In the genomic region with DNA sequence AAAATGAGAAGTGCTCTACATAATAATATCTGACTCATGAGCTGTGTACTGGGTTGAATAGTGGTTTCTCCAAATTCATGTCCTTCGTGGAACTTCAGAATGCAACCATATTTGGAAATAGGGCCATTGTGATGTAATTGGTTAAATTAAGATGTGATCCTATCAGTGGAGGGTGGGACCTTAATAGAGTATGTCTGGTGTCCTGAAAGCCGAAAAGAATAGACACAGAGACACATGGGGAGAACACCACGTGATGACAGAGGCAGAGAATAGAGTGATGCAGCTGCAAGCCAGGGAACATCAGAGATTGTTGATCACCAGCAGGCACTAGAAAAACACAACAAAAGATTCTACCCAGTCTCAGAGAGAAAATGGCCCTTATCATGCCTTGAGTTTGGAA, we compare ENCODE assay signal across 21 cellular contexts.
DNase-seq lines count a peak whose midpoint lies in the region; ATAC-seq lines count a peak whose summit lies in the region.
"Had no signal": no experiment of that assay in that cellular context is flagged by ENCODE, and none has a peak within 500 bp of the region (broad histone marks: within the 10 kb centered on the region; RNA-seq: fewer than 3 reads in every experiment).

No MANE protein-coding gene starts in this region.

- in situ Hi-C loops in HAP-1 (cut with MboI; ENCODE audit: low sequenced_read_pairs): no loop called here

- no peaks in the 10 kb centered on the region for H3K36me3 ChIP-seq in HAP-1 (replicated peaks)
- H3K36me3 ChIP-seq: upper lobe of right lung had no signal

- H3K4me3 Mint-ChIP-seq in activated CD4-positive, alpha-beta T cell treated with anti-CD3 and anti-CD28 coated beads, Interleukin-2, amount 10 ng/mL, durations not matched to agents 7 days and 5 days: no peak overlapping the region
- H3K4me3 Mint-ChIP-seq: activated CD4-positive, alpha-beta T cell treated with anti-CD3 and anti-CD28 coated beads, Interleukin-2, amount 10 ng/mL, durations not matched to agents 24 days and 14 days; brain; CD8-positive, alpha-beta T cell; natural killer cell treated with Interleukin-12 subunit alpha and Interleukin-12 subunit beta and Interleukin-15 and Interleukin-18, amount 100 ng/mL, for 72 hours; stimulated activated memory B cell treated with anti-CD40 and anti-IgM and Interleukin-4, amounts not matched to agents 10 μg/mL and 1 μg/mL and 100 μg/mL, for 72 hours had no signal

- no peaks in the 10 kb centered on the region for H3K27me3 Mint-ChIP-seq in activated CD4-positive, alpha-beta T cell treated with anti-CD3 and anti-CD28 coated beads, Interleukin-2, amount 10 ng/mL, durations not matched to agents 7 days and 5 days
- H3K27me3 Mint-ChIP-seq: activated CD4-positive, alpha-beta T cell treated with anti-CD3 and anti-CD28 coated beads, Interleukin-2, amount 10 ng/mL, durations not matched to agents 24 days and 14 days; brain; natural killer cell treated with Interleukin-12 subunit alpha and Interleukin-12 subunit beta and Interleukin-15 and Interleukin-18, amount 100 ng/mL, for 72 hours; stimulated activated memory B cell treated with anti-CD40 and anti-IgM and Interleukin-4, amounts not matched to agents 10 μg/mL and 1 μg/mL and 100 μg/mL, for 72 hours had no signal

- CTCF ChIA-PET in activated CD4-positive, alpha-beta T cell treated with anti-CD3 and anti-CD28 coated beads, Interleukin-2, amount 10 ng/mL, durations not matched to agents 7 days and 5 days (lab: Charles Lee): no interaction called here

- H3K9me3 ChIP-seq in HAP-1: no peaks in the 10 kb centered on the region
- H3K9me3 ChIP-seq: upper lobe of right lung had no signal

- H3K9me3 Mint-ChIP-seq in activated CD4-positive, alpha-beta T cell treated with anti-CD3 and anti-CD28 coated beads, Interleukin-2, amount 10 ng/mL, durations not matched to agents 7 days and 5 days: no peaks in the 10 kb centered on the region
- H3K9me3 Mint-ChIP-seq: activated CD4-positive, alpha-beta T cell treated with anti-CD3 and anti-CD28 coated beads, Interleukin-2, amount 10 ng/mL, durations not matched to agents 24 days and 14 days; brain; CD8-positive, alpha-beta T cell; natural killer cell treated with Interleukin-12 subunit alpha and Interleukin-12 subunit beta and Interleukin-15 and Interleukin-18, amount 100 ng/mL, for 72 hours; stimulated activated memory B cell treated with anti-CD40 and anti-IgM and Interleukin-4, amounts not matched to agents 10 μg/mL and 1 μg/mL and 100 μg/mL, for 72 hours had no signal

- no peaks in the 10 kb centered on the region for H3K36me3 Mint-ChIP-seq in activated CD4-positive, alpha-beta T cell treated with anti-CD3 and anti-CD28 coated beads, Interleukin-2, amount 10 ng/mL, durations not matched to agents 7 days and 5 days (ENCODE audit: low read depth)
- H3K36me3 Mint-ChIP-seq: brain; natural killer cell treated with Interleukin-12 subunit alpha and Interleukin-12 subunit beta and Interleukin-15 and Interleukin-18, amount 100 ng/mL, for 72 hours had no signal

- no peak overlapping the region for H3K27ac Mint-ChIP-seq in activated CD4-positive, alpha-beta T cell treated with anti-CD3 and anti-CD28 coated beads, Interleukin-2, amount 10 ng/mL, durations not matched to agents 7 days and 5 days
- H3K27ac Mint-ChIP-seq: activated CD4-positive, alpha-beta T cell treated with anti-CD3 and anti-CD28 coated beads, Interleukin-2, amount 10 ng/mL, durations not matched to agents 24 days and 14 days; brain; CD8-positive, alpha-beta T cell; natural killer cell treated with Interleukin-12 subunit alpha and Interleukin-12 subunit beta and Interleukin-15 and Interleukin-18, amount 100 ng/mL, for 72 hours; stimulated activated memory B cell treated with anti-CD40 and anti-IgM and Interleukin-4, amounts not matched to agents 10 μg/mL and 1 μg/mL and 100 μg/mL, for 72 hours had no signal

- DNase-seq in AG08395 (ENCODE audit: low spot score) (peak; percentile 6), HAP-1 (ENCODE audit: low spot score in 2 of 2) (peak; percentile 56), astrocyte of the hippocampus (ENCODE audit: low read depth, low spot score) (peak; percentile 42), medulla oblongata (ENCODE audit: extremely low spot score) (peak; percentile 57), RKO (ENCODE audit: low spot score) (no peak)
- no peak for DNase-seq in activated CD4-positive, alpha-beta T cell treated with anti-CD3 and anti-CD28 coated beads, Interleukin-2, amount 10 ng/mL, durations not matched to agents 7 days and 5 days
- no peak for DNase-seq in activated naive CD4-positive, alpha-beta T cell treated with anti-CD3 and anti-CD28 coated beads, Interleukin-2, amount 50 U/mL, for 16 hours
- DNase-seq: activated CD4-positive, alpha-beta T cell treated with anti-CD3 and anti-CD28 coated beads, Interleukin-2, amount 10 ng/mL, durations not matched to agents 24 days and 14 days; activated CD8-positive, alpha-beta memory T cell treated with anti-CD3 and anti-CD28 coated beads, Interleukin-2, amount 50 U/mL, for 48 hours; CD8-positive, alpha-beta T cell; dermis blood vessel endothelial cell; DMS79 treated with DMSO at 0.1 percent for 48 hours; glutamatergic neuron; NCI-H1092; PC-9; stimulated activated CD4-positive, alpha-beta T cell treated with anti-CD3 and anti-CD28 coated beads, Interleukin-12 subunit alpha, Interleukin-12 subunit beta, amount 100 ng/mL, for 4 hours; upper lobe of right lung had no signal

- H3K4me1 Mint-ChIP-seq in activated CD4-positive, alpha-beta T cell treated with anti-CD3 and anti-CD28 coated beads, Interleukin-2, amount 10 ng/mL, durations not matched to agents 7 days and 5 days: no peaks in the 10 kb centered on the region
- H3K4me1 Mint-ChIP-seq: activated CD4-positive, alpha-beta T cell treated with anti-CD3 and anti-CD28 coated beads, Interleukin-2, amount 10 ng/mL, durations not matched to agents 24 days and 14 days; stimulated activated memory B cell treated with anti-CD40 and anti-IgM and Interleukin-4, amounts not matched to agents 10 μg/mL and 1 μg/mL and 100 μg/mL, for 72 hours had no signal

- no peaks in the 10 kb centered on the region for H3K27me3 ChIP-seq in HAP-1 (ENCODE audit: low read depth)
- H3K27me3 ChIP-seq: upper lobe of right lung had no signal

- POLR2A ChIA-PET in activated CD4-positive, alpha-beta T cell treated with anti-CD3 and anti-CD28 coated beads, Interleukin-2, amount 10 ng/mL, durations not matched to agents 7 days and 5 days (lab: Charles Lee): no interaction called here

- peaks cover 20% of the 10 kb centered on the region for H3K4me1 ChIP-seq in HAP-1
- H3K4me1 ChIP-seq: upper lobe of right lung had no signal

- no peak overlapping the region for H3K4me3 ChIP-seq in HAP-1
- H3K4me3 ChIP-seq: PC-9, upper lobe of right lung had no signal

- no peak for ATAC-seq in HG03442 (IDR thresholded peaks at IDR 0.05; ENCODE audit: unreplicated experiment)
- ATAC-seq: CD8-positive, alpha-beta T cell; natural killer cell treated with Interleukin-12 subunit alpha and Interleukin-12 subunit beta and Interleukin-15 and Interleukin-18, amount 100 ng/mL, for 72 hours; stimulated activated memory B cell treated with anti-CD40 and anti-IgM and Interleukin-4, amounts not matched to agents 10 μg/mL and 1 μg/mL and 100 μg/mL, for 72 hours; upper lobe of right lung had no signal

Comparison
In these comparisons a context has a peak if more than half of its experiments do, and no peak if none do; other contexts are left out.
1. DNase-seq: peak in AG08395 (single experiment), HAP-1 (2 of 2), astrocyte of the hippocampus (single experiment) and medulla oblongata (single experiment); none in activated CD4-positive, alpha-beta T cell treated with anti-CD3 and anti-CD28 coated beads, Interleukin-2, amount 10 ng/mL, durations not matched to agents 7 days and 5 days (single experiment), activated naive CD4-positive, alpha-beta T cell treated with anti-CD3 and anti-CD28 coated beads, Interleukin-2, amount 50 U/mL, for 16 hours (single experiment) and RKO (single experiment).